Comparison of ENCODE assay signal across 19 cellular contexts in genomic region chr5:146675700-146676099, GRCh38.
A peak's percentile ranks its signal among the peaks of the same experiment; 100 is the strongest.
DNase-seq lines count a peak whose midpoint lies in the region; ATAC-seq and TF ChIP-seq lines count a peak whose summit lies in the region.
"Had no signal": no experiment of that assay in that cellular context is flagged by ENCODE, and none has a peak within 500 bp of the region (broad histone marks: within the 10 kb centered on the region; RNA-seq: fewer than 3 reads in every experiment).

No MANE protein-coding gene starts in this region.

- H3K4me2 ChIP-seq in OCI-LY7 (ENCODE audit: low read length) (peak overlapping the region; percentile 24; the same call in 1 of the 2 replicates), PC-3 (ENCODE audit: low read length) (no peak overlapping the region)
- H3K4me2 ChIP-seq: smooth muscle cell had no signal

- intact Hi-C loops in OCI-LY7 (cut with micrococcal nuclease; ENCODE audit: unreplicated experiment) (no loop called here), PC-3 (cut with micrococcal nuclease) (no loop called here)

- H3K9me3 ChIP-seq in BE2C = no peaks in the 10 kb centered on the region
- no peaks in the 10 kb centered on the region for H3K9me3 ChIP-seq in OCI-LY7 (ENCODE audit: low read length)
- no peaks in the 10 kb centered on the region for H3K9me3 ChIP-seq in PC-3 (ENCODE audit: low read length)
- H3K9me3 ChIP-seq: colonic mucosa had no signal

- POLR2A ChIA-PET in OCI-LY7 (lab: Charles Lee) (interaction anchor here (0.6 to 1.5 kb wide), 3 partner anchors 10 to 1107 kb away, joined by 3 to 4 read pairs (median 3); partner anchors contain the start of gene JAKMIP2), PC-3 (lab: Charles Lee; ENCODE audit: unreplicated experiment) (no interaction called here)

- CTCF ChIA-PET in OCI-LY7 (lab: Charles Lee; ENCODE audit: unreplicated experiment) (no interaction called here), PC-3 (lab: Charles Lee) (interaction anchor here (0.7 kb wide), 1 partner anchor 215 kb away, joined by 3 read pairs; no protein-coding TSS in a partner anchor)

- H3K9me2 ChIP-seq in OCI-LY7 (ENCODE audit: insufficient read depth, low read length) = no peaks in the 10 kb centered on the region
- no peaks in the 10 kb centered on the region for H3K9me2 ChIP-seq in PC-3 (replicated peaks; ENCODE audit: low read length)

- H3F3A ChIP-seq in PC-3 (ENCODE audit: low read length, unreplicated experiment) = no peaks in the 10 kb centered on the region

- no peak overlapping the region for H3K4me3 ChIP-seq in BE2C (ENCODE audit: low read depth, low read length)
- H3K4me3 ChIP-seq in OCI-LY7 (ENCODE audit: low read depth, low read length, poor library complexity, severe bottlenecking) = no peak overlapping the region
- no peak overlapping the region for H3K4me3 ChIP-seq in PC-3 (ENCODE audit: low read length)
- H3K4me3 ChIP-seq: colonic mucosa, smooth muscle cell had no signal

- no peaks in the 10 kb centered on the region for H3K27me3 ChIP-seq in BE2C
- peaks cover 61% of the 10 kb centered on the region for H3K27me3 ChIP-seq in PC-3 (ENCODE audit: low read length)
- H3K27me3 ChIP-seq: colonic mucosa had no signal

- no peak overlapping the region for H3K9ac ChIP-seq in PC-3 (ENCODE audit: low read length)

- peak; percentile 33 for DNase-seq in BE2C
- DNase-seq in OCI-LY7 (ENCODE audit: low spot score) = peak; percentile 47
- no peak for DNase-seq in Kasumi-1 (lab: John Stamatoyannopoulos, UW)
- DNase-seq in PC-3 = no peak
- DNase-seq in activated effector memory CD4-positive, alpha-beta T cell treated with Interleukin-2 at 50 U/mL for 16 hours = no peak
- no peak for DNase-seq in RPMI8226
- DNase-seq: activated CD4-positive, alpha-beta T cell treated with anti-CD3 and anti-CD28 coated beads, Interleukin-2, amount 50 U/mL, for 48 hours; Calu3; colonic mucosa; GF-D8; head of caudate nucleus; MV-4-11; NCI-H524; nucleus accumbens; trophoblast cell had no signal

- H3K79me2 ChIP-seq in OCI-LY7 (ENCODE audit: insufficient read depth, low read depth, low read length) (no peaks in the 10 kb centered on the region), PC-3 (ENCODE audit: low read length) (no peaks in the 10 kb centered on the region)

- ATAC-seq in GM19467 (IDR thresholded peaks at IDR 0.05; ENCODE audit: unreplicated experiment) (peak; percentile 98), HG03108 (IDR thresholded peaks at IDR 0.05; ENCODE audit: unreplicated experiment) (peak; percentile 87), PC-3 (no peak)
- ATAC-seq: stimulated activated memory B cell treated with anti-CD40 and anti-IgM and Interleukin-4, amounts not matched to agents 10 μg/mL and 1 μg/mL and 100 μg/mL, for 72 hours had no signal

- H4K20me1 ChIP-seq in OCI-LY7 (ENCODE audit: insufficient read depth, low read length) (no peaks in the 10 kb centered on the region), PC-3 (ENCODE audit: low read length) (no peaks in the 10 kb centered on the region)

- BruUV-seq in OCI-LY7 (replicated peaks; lab: Mats Ljungman, UMichigan) = no TSS peak
- no TSS peak for BruUV-seq in PC-3 (replicated peaks; lab: Mats Ljungman, UMichigan)

- H3K36me3 ChIP-seq in BE2C = no peaks in the 10 kb centered on the region
- no peaks in the 10 kb centered on the region for H3K36me3 ChIP-seq in OCI-LY7 (ENCODE audit: insufficient read depth, low read length)
- no peaks in the 10 kb centered on the region for H3K36me3 ChIP-seq in PC-3 (ENCODE audit: low read depth, low read length)
- H3K36me3 ChIP-seq: colonic mucosa had no signal

- no peak for TF ChIP-seq CTCF in BE2C (IDR thresholded peaks at IDR 0.05; ENCODE audit: low read depth, low read length)
- no peak for TF ChIP-seq CTCF in OCI-LY7 (conservative IDR thresholded peaks at IDR 0.05; ENCODE audit: low read length)
- no peak for TF ChIP-seq CTCF in PC-3 (conservative IDR thresholded peaks at IDR 0.05; ENCODE audit: low read depth, low read length)

- peaks cover 24% of the 10 kb centered on the region for H3K4me1 ChIP-seq in BE2C
- H3K4me1 ChIP-seq in OCI-LY7 (ENCODE audit: insufficient read depth, low read length, poor library complexity, severe bottlenecking) = peaks cover 13% of the 10 kb centered on the region
- H3K4me1 ChIP-seq in PC-3 (ENCODE audit: insufficient read depth, low read length) = no peaks in the 10 kb centered on the region
- H3K4me1 ChIP-seq: colonic mucosa had no signal

- H2AFZ ChIP-seq in OCI-LY7 (ENCODE audit: low read length) = no peak overlapping the region
- H2AFZ ChIP-seq in PC-3 (ENCODE audit: low read length) = no peak overlapping the region

- H3K27ac ChIP-seq in OCI-LY7 (ENCODE audit: low read depth, low read length, poor library complexity, severe bottlenecking) (no peak overlapping the region), PC-3 (ENCODE audit: low read length) (no peak overlapping the region)
- H3K27ac ChIP-seq: colonic mucosa had no signal

Comparison
In these comparisons a context has a peak if more than half of its experiments do, and no peak if none do; other contexts are left out.
1. DNase-seq: peak in BE2C (single experiment) and OCI-LY7 (single experiment); none in Kasumi-1 (0 of 2), PC-3 (single experiment), activated effector memory CD4-positive, alpha-beta T cell treated with Interleukin-2 at 50 U/mL for 16 hours (single experiment) and RPMI8226 (single experiment).